10 cellular contexts compared by ENCODE assay signal in genomic region chr15:78830514-78831228, GRCh38. TPM values are rescaled to one million over a fixed set of nuclear protein-coding genes. Genes with fewer than 3 reads are reported as not detected.
DNase-seq lines count a peak whose midpoint lies in the region; ATAC-seq and TF ChIP-seq lines count a peak whose summit lies in the region.
"Had no signal": no experiment of that assay in that cellular context is flagged by ENCODE, and none has a peak within 500 bp of the region (broad histone marks: within the 10 kb centered on the region; RNA-seq: fewer than 3 reads in every experiment).

No MANE protein-coding gene starts in this region.

- no peaks in the 10 kb centered on the region for H3K36me3 Mint-ChIP-seq in CD4-positive, CD25-positive, alpha-beta regulatory T cell
- no peaks in the 10 kb centered on the region for H3K36me3 Mint-ChIP-seq in activated naive CD8-positive, alpha-beta T cell treated with anti-CD3 and anti-CD28 coated beads, Interleukin-2, amount 50 U/mL, for 24 hours (ENCODE audit: low read depth)
- no peaks in the 10 kb centered on the region for H3K36me3 Mint-ChIP-seq in naive B cell

- no peaks in the 10 kb centered on the region for H3F3A ChIP-seq in GM23248 (ENCODE audit: insufficient read depth)

- H3K27ac ChIP-seq in CD4-positive, CD25-positive, alpha-beta regulatory T cell (ENCODE audit: insufficient read depth, low read length, poor library complexity, severe bottlenecking), result no peak overlapping the region
- H3K27ac ChIP-seq in GM23248, result no peak overlapping the region
- H3K27ac ChIP-seq in ascending aorta, result no peak overlapping the region

- H3K9me3 ChIP-seq in CD4-positive, CD25-positive, alpha-beta regulatory T cell (ENCODE audit: control insufficient read depth in 2 of 2, low read length in 2 of 2), result no peaks in the 10 kb centered on the region
- no peaks in the 10 kb centered on the region for H3K9me3 ChIP-seq in GM23248 (ENCODE audit: low read depth)
- H3K9me3 ChIP-seq in ascending aorta, result no peaks in the 10 kb centered on the region

- intact Hi-C loops in ascending aorta (cut with DNase I), result no loop called here

- H3K9me2 ChIP-seq in GM23248 (ENCODE audit: insufficient read depth), result no peaks in the 10 kb centered on the region

- H3K9me3 Mint-ChIP-seq in CD4-positive, CD25-positive, alpha-beta regulatory T cell, result no peaks in the 10 kb centered on the region
- no peaks in the 10 kb centered on the region for H3K9me3 Mint-ChIP-seq in activated naive CD8-positive, alpha-beta T cell treated with anti-CD3 and anti-CD28 coated beads, Interleukin-2, amount 50 U/mL, for 24 hours
- H3K9me3 Mint-ChIP-seq in naive B cell, result no peaks in the 10 kb centered on the region
- H3K9me3 Mint-ChIP-seq: T-helper 1 cell treated with Interleukin-12 subunit alpha and Interleukin-12 subunit beta and Interleukin-4 antibody, amounts not matched to agents 30 μg/mL and 1 μg/mL, for 36 hours had no signal

- no peaks in the 10 kb centered on the region for H3K27me3 ChIP-seq in CD4-positive, CD25-positive, alpha-beta regulatory T cell (ENCODE audit: control insufficient read depth, insufficient read depth, low read length)
- peaks cover 21% of the 10 kb centered on the region; the same call in 1 of the 2 replicates for H3K27me3 ChIP-seq in GM23248 (replicated peaks; ENCODE audit: insufficient read depth)
- H3K27me3 ChIP-seq in ascending aorta, result no peaks in the 10 kb centered on the region

- peaks cover 18% of the 10 kb centered on the region for H3K27me3 Mint-ChIP-seq in CD4-positive, CD25-positive, alpha-beta regulatory T cell
- H3K27me3 Mint-ChIP-seq in activated naive CD8-positive, alpha-beta T cell treated with anti-CD3 and anti-CD28 coated beads, Interleukin-2, amount 50 U/mL, for 24 hours, result peaks cover 11% of the 10 kb centered on the region
- peaks cover 9 to 21% (median 20%) of the 10 kb centered on the region in 3 donors for H3K27me3 Mint-ChIP-seq in naive B cell

- no peak for ATAC-seq in CD4-positive, CD25-positive, alpha-beta regulatory T cell (ENCODE audit: low read depth in 2 of 2)
- peak; percentile 56 for ATAC-seq in activated naive CD8-positive, alpha-beta T cell treated with anti-CD3 and anti-CD28 coated beads, Interleukin-2, amount 50 U/mL, for 24 hours
- peak; percentile 46 to 53 for ATAC-seq in naive B cell (ENCODE audit: low read depth in 2 of 2)
- ATAC-seq in GM18867 (IDR thresholded peaks at IDR 0.05; ENCODE audit: unreplicated experiment), result no peak
- ATAC-seq in HG03571 (IDR thresholded peaks at IDR 0.05; ENCODE audit: unreplicated experiment), result no peak

- DNase-seq in CD4-positive, CD25-positive, alpha-beta regulatory T cell, result no peak
- DNase-seq in GM23248 (peak; percentile 20), naive B cell (no peak), ascending aorta (ENCODE audit: low spot score in 2 of 2) (no peak)
- peak; percentile 12 for DNase-seq in activated naive CD8-positive, alpha-beta T cell treated with anti-CD3 and anti-CD28 coated beads, Interleukin-2, amount 50 U/mL, for 24 hours
- no peak for DNase-seq in stimulated activated CD4-positive, alpha-beta T cell treated with anti-CD3 and anti-CD28 coated beads, Interleukin-1b, Interleukin-23, amount 100 ng/mL, for 48 hours
- DNase-seq: central memory CD4-positive, alpha-beta T cell had no signal

- H3K4me3 ChIP-seq in CD4-positive, CD25-positive, alpha-beta regulatory T cell (ENCODE audit: low read depth, low read length), result no peak overlapping the region
- H3K4me3 ChIP-seq in GM23248, result no peak overlapping the region
- no peak overlapping the region for H3K4me3 ChIP-seq in ascending aorta

- peaks cover 0 to 6% (median 0%) of the 10 kb centered on the region in 4 donors for H3K4me1 Mint-ChIP-seq in CD4-positive, CD25-positive, alpha-beta regulatory T cell
- H3K4me1 Mint-ChIP-seq in activated naive CD8-positive, alpha-beta T cell treated with anti-CD3 and anti-CD28 coated beads, Interleukin-2, amount 50 U/mL, for 24 hours, result peaks cover 7% of the 10 kb centered on the region
- H3K4me1 Mint-ChIP-seq in naive B cell, result peaks cover 3 to 14% (median 9%) of the 10 kb centered on the region in 3 donors

- H4K20me1 ChIP-seq in GM23248 (ENCODE audit: insufficient read depth), result no peaks in the 10 kb centered on the region

- no peak overlapping the region for H3K4me2 ChIP-seq in GM23248 (ENCODE audit: unreplicated experiment)

- peak overlapping the region; percentile 58 for H2AFZ ChIP-seq in GM23248

- 31 to 32% methylated on average over 49 to 51 of the region's 52 CpGs for WGBS in GM23248 (ENCODE audit: low coverage in 1 of 2, low lambda C conversion rate in 2 of 2, missing lambda C conversion rate in 2 of 2), 2 experiments

- peak overlapping the region in 3 of 4 donors; percentile 58 to 84 (median 77) for H3K4me3 Mint-ChIP-seq in CD4-positive, CD25-positive, alpha-beta regulatory T cell
- peak overlapping the region; percentile 66 for H3K4me3 Mint-ChIP-seq in activated naive CD8-positive, alpha-beta T cell treated with anti-CD3 and anti-CD28 coated beads, Interleukin-2, amount 50 U/mL, for 24 hours
- peak overlapping the region; percentile 58 to 92 (median 82) for H3K4me3 Mint-ChIP-seq in naive B cell
- H3K4me3 Mint-ChIP-seq: T-helper 1 cell treated with Interleukin-12 subunit alpha and Interleukin-12 subunit beta and Interleukin-4 antibody, amounts not matched to agents 30 μg/mL and 1 μg/mL, for 36 hours had no signal

- H3K79me2 ChIP-seq in GM23248 (ENCODE audit: insufficient read depth), result no peaks in the 10 kb centered on the region

- in situ Hi-C loops in GM23248 (cut with MboI), result no loop called here

- no peak overlapping the region for H3K9ac ChIP-seq in GM23248

- TF ChIP-seq CTCF in ascending aorta (IDR thresholded peaks at IDR 0.05), result no peak

- no peaks in the 10 kb centered on the region for H3K36me3 ChIP-seq in CD4-positive, CD25-positive, alpha-beta regulatory T cell (ENCODE audit: control insufficient read depth, insufficient read depth, low read length)
- H3K36me3 ChIP-seq in GM23248 (ENCODE audit: low read depth) (no peaks in the 10 kb centered on the region), ascending aorta (no peaks in the 10 kb centered on the region)

- no peak overlapping the region for H3K27ac Mint-ChIP-seq in CD4-positive, CD25-positive, alpha-beta regulatory T cell
- H3K27ac Mint-ChIP-seq in activated naive CD8-positive, alpha-beta T cell treated with anti-CD3 and anti-CD28 coated beads, Interleukin-2, amount 50 U/mL, for 24 hours, result peak overlapping the region; percentile 35
- peak overlapping the region in 1 of 6 donors; percentile 85 for H3K27ac Mint-ChIP-seq in naive B cell
- H3K27ac Mint-ChIP-seq: T-helper 1 cell treated with Interleukin-12 subunit alpha and Interleukin-12 subunit beta and Interleukin-4 antibody, amounts not matched to agents 30 μg/mL and 1 μg/mL, for 36 hours had no signal

- peaks cover 5% of the 10 kb centered on the region for H3K4me1 ChIP-seq in CD4-positive, CD25-positive, alpha-beta regulatory T cell (ENCODE audit: control insufficient read depth, insufficient read depth, low read length, poor library complexity, severe bottlenecking)
- no peaks in the 10 kb centered on the region for H3K4me1 ChIP-seq in GM23248 (ENCODE audit: insufficient read depth)
- H3K4me1 ChIP-seq in ascending aorta, result no peaks in the 10 kb centered on the region

RNA-seq across cellular contexts. Expression of gene ADAMTS7, which starts 19.4 kb away (rescaled TPM):
- not detected for total RNA-seq in CD4-positive, CD25-positive, alpha-beta regulatory T cell
- not detected for polyA plus RNA-seq in CD4-positive, CD25-positive, alpha-beta regulatory T cell
- total RNA-seq in GM23248 (2014; rRNA removed; shearing (Covaris generic)), result 2.4 and 4.8 TPM in 2 replicates
- polyA plus RNA-seq in GM23248 (2016; fragmentation: Nextera tagmentation; extraction: Ambion mirVana), result 0.70 and 0.89 TPM in 2 replicates
- polyA plus RNA-seq in naive B cell (ENCODE audit: low read depth in 6 of 6), result not detected
- 33.3 TPM for total RNA-seq in ascending aorta

RNA-seq across cellular contexts. Expression of gene MORF4L1, which starts 42.0 kb away (rescaled TPM):
- total RNA-seq in CD4-positive, CD25-positive, alpha-beta regulatory T cell, result 402 TPM
- polyA plus RNA-seq in CD4-positive, CD25-positive, alpha-beta regulatory T cell, result 100 to 1,000 TPM; 271 to 324 (median 292) TPM
- 302 and 388 TPM in 2 replicates for total RNA-seq in GM23248 (2014; rRNA removed; shearing (Covaris generic))
- 357 and 358 TPM in 2 replicates for polyA plus RNA-seq in GM23248 (2016; fragmentation: Nextera tagmentation; extraction: Ambion mirVana)
- 100 to 1,000 TPM; 213 to 250 (median 243) TPM for polyA plus RNA-seq in naive B cell (ENCODE audit: low read depth in 6 of 6)
- 108 TPM for total RNA-seq in ascending aorta

Comparison
In these comparisons a context has a peak if more than half of its experiments do, and no peak if none do; other contexts are left out.
1. ATAC-seq: peak in activated naive CD8-positive, alpha-beta T cell treated with anti-CD3 and anti-CD28 coated beads, Interleukin-2, amount 50 U/mL, for 24 hours (single experiment) and naive B cell (2 of 2); none in CD4-positive, CD25-positive, alpha-beta regulatory T cell (0 of 2), GM18867 (single experiment) and HG03571 (single experiment).
2. DNase-seq: peak in GM23248 (single experiment) and activated naive CD8-positive, alpha-beta T cell treated with anti-CD3 and anti-CD28 coated beads, Interleukin-2, amount 50 U/mL, for 24 hours (single experiment); none in CD4-positive, CD25-positive, alpha-beta regulatory T cell (0 of 3), naive B cell (single experiment), ascending aorta (0 of 2) and stimulated activated CD4-positive, alpha-beta T cell treated with anti-CD3 and anti-CD28 coated beads, Interleukin-1b, Interleukin-23, amount 100 ng/mL, for 48 hours (single experiment).
3. Peak in every context shown above with its lines, with median percentiles within 50 percentile points of each other: H3K4me3 Mint-ChIP-seq.